8 cellular contexts compared by ENCODE assay signal in genomic region chr6:132131777-132132176, GRCh38.
DNase-seq lines count a peak whose midpoint lies in the region; ATAC-seq and TF ChIP-seq lines count a peak whose summit lies in the region.

No MANE protein-coding gene starts in this region.

- BruUV-seq in OCI-LY7 (replicated peaks; lab: Mats Ljungman, UMichigan): no TSS peak

- peaks cover 0 to 4% (median 0%) of the 10 kb centered on the region in 8 donors for H3K9me3 Mint-ChIP-seq in CD4-positive, alpha-beta memory T cell

- H3K79me2 ChIP-seq in GM23248 (ENCODE audit: insufficient read depth) (no peaks in the 10 kb centered on the region), OCI-LY7 (ENCODE audit: insufficient read depth, low read depth, low read length) (no peaks in the 10 kb centered on the region)

- H3K4me3 ChIP-seq in GM23248 (peak overlapping the region; percentile 35), OCI-LY7 (ENCODE audit: low read depth, low read length, poor library complexity, severe bottlenecking) (no peak overlapping the region), fibroblast of pulmonary artery (replicated peaks; ENCODE audit: low read depth, low read length) (no peak overlapping the region), retinal pigment epithelial cell (ENCODE audit: low read length) (no peak overlapping the region), BE2C (ENCODE audit: low read depth, low read length) (no peak overlapping the region)
- H3K4me3 ChIP-seq in CD4-positive, alpha-beta memory T cell (ENCODE audit: low read length in 2 of 2): no peak overlapping the region

- ATAC-seq in HG03342 (IDR thresholded peaks at IDR 0.05; ENCODE audit: unreplicated experiment): no peak

- in situ Hi-C loops in GM23248 (cut with MboI): loop anchor here (25.0 kb wide), 1 partner anchor 169 kb away; the partner anchor contains the start of gene CCN2

- CTCF ChIA-PET in OCI-LY7 (lab: Charles Lee; ENCODE audit: unreplicated experiment): no interaction called here
- CTCF ChIA-PET in CD4-positive, alpha-beta memory T cell (lab: Charles Lee; ENCODE audit: partially characterized antibody): no interaction called here

- H3K27me3 ChIP-seq in GM23248 (replicated peaks; ENCODE audit: insufficient read depth) (no peaks in the 10 kb centered on the region), BE2C (no peaks in the 10 kb centered on the region)
- no peaks in the 10 kb centered on the region for H3K27me3 ChIP-seq in CD4-positive, alpha-beta memory T cell (ENCODE audit: insufficient read depth, low read length)

- H3F3A ChIP-seq in GM23248 (ENCODE audit: insufficient read depth): peaks cover 38% of the 10 kb centered on the region

- H4K20me1 ChIP-seq in GM23248 (ENCODE audit: insufficient read depth) (no peaks in the 10 kb centered on the region), OCI-LY7 (ENCODE audit: insufficient read depth, low read length) (no peaks in the 10 kb centered on the region)

- H3K4me1 ChIP-seq in GM23248 (ENCODE audit: insufficient read depth) (peaks cover 50% of the 10 kb centered on the region), OCI-LY7 (ENCODE audit: insufficient read depth, low read length, poor library complexity, severe bottlenecking) (peaks cover 18% of the 10 kb centered on the region), BE2C (no peaks in the 10 kb centered on the region)
- H3K4me1 ChIP-seq in CD4-positive, alpha-beta memory T cell (ENCODE audit: insufficient read depth, low read length): no peaks in the 10 kb centered on the region

- no peaks in the 10 kb centered on the region for H3K9me2 ChIP-seq in GM23248 (ENCODE audit: insufficient read depth)
- no peaks in the 10 kb centered on the region for H3K9me2 ChIP-seq in OCI-LY7 (ENCODE audit: insufficient read depth, low read length)

- DNase-seq in GM23248 (peak; percentile 98), OCI-LY7 (ENCODE audit: low spot score) (no peak), fibroblast of pulmonary artery (ENCODE audit: low read depth) (peak; percentile 99), retinal pigment epithelial cell (ENCODE audit: low read depth) (peak; percentile 87), BE2C (no peak)
- DNase-seq in CD4-positive, alpha-beta memory T cell: no peak
- DNase-seq in stimulated activated naive CD4-positive, alpha-beta T cell treated with Interleukin-2 at 50 U/mL for 16 hours (lab: John Stamatoyannopoulos, UW): no peak

- H3K27ac ChIP-seq in GM23248: peak overlapping the region; percentile 99
- no peak overlapping the region for H3K27ac ChIP-seq in OCI-LY7 (ENCODE audit: low read depth, low read length, poor library complexity, severe bottlenecking)
- no peak overlapping the region for H3K27ac ChIP-seq in CD4-positive, alpha-beta memory T cell (ENCODE audit: low read depth, low read length)

- peaks cover 1% of the 10 kb centered on the region in 2 donors for H3K27me3 Mint-ChIP-seq in CD4-positive, alpha-beta memory T cell

- TF ChIP-seq CTCF in OCI-LY7 (conservative IDR thresholded peaks at IDR 0.05; ENCODE audit: low read length): no peak
- no peak for TF ChIP-seq CTCF in fibroblast of pulmonary artery (IDR thresholded peaks at IDR 0.05; ENCODE audit: low read length, missing control alignments)
- no peak for TF ChIP-seq CTCF in retinal pigment epithelial cell (conservative IDR thresholded peaks at IDR 0.05; ENCODE audit: low read depth, low read length)
- no peak for TF ChIP-seq CTCF in BE2C (IDR thresholded peaks at IDR 0.05; ENCODE audit: low read depth, low read length)

- no peaks in the 10 kb centered on the region for H3K4me1 Mint-ChIP-seq in CD4-positive, alpha-beta memory T cell

- H3K9me3 ChIP-seq in GM23248 (ENCODE audit: low read depth): no peaks in the 10 kb centered on the region
- no peaks in the 10 kb centered on the region for H3K9me3 ChIP-seq in OCI-LY7 (ENCODE audit: low read length)
- H3K9me3 ChIP-seq in CD4-positive, alpha-beta memory T cell (ENCODE audit: control insufficient read depth in 1 of 2, low read length in 2 of 2): no peaks in the 10 kb centered on the region
- H3K9me3 ChIP-seq in BE2C: no peaks in the 10 kb centered on the region

- peak overlapping the region; percentile 83 for H3K9ac ChIP-seq in GM23248

- 0 to 8% methylated on average over 2 of the region's 2 CpGs for WGBS in GM23248 (ENCODE audit: low coverage in 1 of 2, low lambda C conversion rate in 2 of 2, missing lambda C conversion rate in 2 of 2), 2 experiments

- intact Hi-C loops in OCI-LY7 (cut with micrococcal nuclease; ENCODE audit: unreplicated experiment): no loop called here
- intact Hi-C loops in CD4-positive, alpha-beta memory T cell (cut with micrococcal nuclease): no loop called here

- H2AFZ ChIP-seq in GM23248: peak overlapping the region; percentile 78
- H2AFZ ChIP-seq in OCI-LY7 (ENCODE audit: low read length): peak overlapping the region; percentile 27; the same call in 1 of the 2 replicates

- H3K27ac Mint-ChIP-seq in CD4-positive, alpha-beta memory T cell: no peak overlapping the region

- no peaks in the 10 kb centered on the region for H3K36me3 ChIP-seq in GM23248 (ENCODE audit: low read depth)
- H3K36me3 ChIP-seq in OCI-LY7 (ENCODE audit: insufficient read depth, low read length): no peaks in the 10 kb centered on the region
- no peaks in the 10 kb centered on the region for H3K36me3 ChIP-seq in CD4-positive, alpha-beta memory T cell (ENCODE audit: insufficient read depth, low read length)
- no peaks in the 10 kb centered on the region for H3K36me3 ChIP-seq in BE2C

- no peaks in the 10 kb centered on the region for H3K36me3 Mint-ChIP-seq in CD4-positive, alpha-beta memory T cell

- POLR2A ChIA-PET in OCI-LY7 (lab: Charles Lee): interaction anchor here (0.6 to 1.0 kb wide), 3 partner anchors 17 to 1086 kb away, joined by 5 to 6 read pairs (median 6); no protein-coding TSS in a partner anchor
- POLR2A ChIA-PET in CD4-positive, alpha-beta memory T cell (lab: Charles Lee; ENCODE audit: partially characterized antibody): no interaction called here

- H3K4me2 ChIP-seq in GM23248 (ENCODE audit: unreplicated experiment): peak overlapping the region; percentile 74
- no peak overlapping the region for H3K4me2 ChIP-seq in OCI-LY7 (ENCODE audit: low read length)

- H3K4me3 Mint-ChIP-seq in CD4-positive, alpha-beta memory T cell: no peak overlapping the region

Comparison
In these comparisons a context has a peak if more than half of its experiments do, and no peak if none do; other contexts are left out.
1. DNase-seq: peak in GM23248 (single experiment), fibroblast of pulmonary artery (single experiment) and retinal pigment epithelial cell (single experiment); none in OCI-LY7 (single experiment), CD4-positive, alpha-beta memory T cell (0 of 5), stimulated activated naive CD4-positive, alpha-beta T cell treated with Interleukin-2 at 50 U/mL for 16 hours (single experiment) and BE2C (single experiment).